Comparison of ENCODE assay signal across 9 cellular contexts in the genomic region with DNA sequence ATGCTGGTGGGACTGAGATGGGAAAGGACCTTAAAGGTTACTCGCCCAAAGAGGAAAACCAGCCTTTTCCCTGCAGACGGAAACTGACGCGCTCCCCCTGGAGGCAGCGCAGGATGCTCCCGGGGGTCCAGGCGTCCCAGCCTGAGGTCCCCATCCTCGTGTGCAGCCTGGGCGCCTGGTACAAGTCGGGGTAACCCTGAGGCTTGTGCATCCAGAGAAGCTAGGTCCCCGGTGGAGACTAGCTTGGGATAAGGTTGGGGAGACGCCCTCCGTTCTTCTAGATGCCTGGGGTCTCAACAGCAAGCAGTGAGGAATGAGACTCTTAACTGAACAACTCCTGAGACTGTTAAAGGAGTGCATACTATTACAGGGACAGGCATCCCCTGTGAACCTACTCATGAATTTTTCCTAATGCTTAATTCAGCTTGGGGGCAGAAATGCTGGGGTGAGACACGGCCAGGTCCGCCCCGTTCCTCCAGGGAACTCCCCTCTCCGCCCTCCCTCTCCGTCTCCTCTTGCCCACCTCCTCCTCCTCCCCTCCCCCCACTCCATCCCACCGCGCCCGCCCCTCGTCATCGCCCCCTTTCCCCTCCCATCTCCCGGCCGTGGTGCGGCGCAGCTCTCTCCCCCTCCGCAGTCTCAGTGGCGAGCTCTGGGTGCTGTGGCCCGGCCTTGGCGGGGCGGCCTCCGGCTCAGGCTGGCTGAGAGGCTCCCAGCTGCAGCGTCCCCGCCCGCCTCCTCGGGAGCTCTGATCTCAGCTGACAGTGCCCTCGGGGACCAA. TPM values are rescaled to one million over a fixed set of nuclear protein-coding genes. Genes with fewer than 3 reads are reported as not detected.
DNase-seq lines count a peak whose midpoint lies in the region; ATAC-seq and TF ChIP-seq lines count a peak whose summit lies in the region.
"Had no signal": no experiment of that assay in that cellular context is flagged by ENCODE, and none has a peak within 500 bp of the region (broad histone marks: within the 10 kb centered on the region; RNA-seq: fewer than 3 reads in every experiment).

A gene with protein sequence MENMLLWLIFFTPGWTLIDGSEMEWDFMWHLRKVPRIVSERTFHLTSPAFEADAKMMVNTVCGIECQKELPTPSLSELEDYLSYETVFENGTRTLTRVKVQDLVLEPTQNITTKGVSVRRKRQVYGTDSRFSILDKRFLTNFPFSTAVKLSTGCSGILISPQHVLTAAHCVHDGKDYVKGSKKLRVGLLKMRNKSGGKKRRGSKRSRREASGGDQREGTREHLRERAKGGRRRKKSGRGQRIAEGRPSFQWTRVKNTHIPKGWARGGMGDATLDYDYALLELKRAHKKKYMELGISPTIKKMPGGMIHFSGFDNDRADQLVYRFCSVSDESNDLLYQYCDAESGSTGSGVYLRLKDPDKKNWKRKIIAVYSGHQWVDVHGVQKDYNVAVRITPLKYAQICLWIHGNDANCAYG (plus strand): TSS at position 634 of the 781 bp plus-strand sequence. CDS start 10,908 bp downstream, outside the sequence.

- peak within 1 kb of the TSS in 1 of 3 donors; percentile 41 for H3K9ac ChIP-seq in skeletal muscle tissue (ENCODE audit: low read depth in 1 of 3, low read length in 3 of 3)
- H3K9ac ChIP-seq: BLaER1 treated with 17β-estradiol and CSF1 and Interleukin-3, amounts not matched to agents 10 nM and 100 nM had no signal

- no peaks in the 10 kb centered on the region for H3K9me3 Mint-ChIP-seq in MCF 10A (ENCODE audit: unreplicated experiment)

- intact Hi-C loops in MCF 10A (cut with micrococcal nuclease), result loop anchor here (1.0 to 5.0 kb wide), 2 partner anchors 80 to 94 kb away; a partner anchor contains a TSS

- peak within 1 kb of the TSS; percentile 73 for H3K4me3 Mint-ChIP-seq in MCF 10A (ENCODE audit: unreplicated experiment)

- H3K27ac Mint-ChIP-seq in MCF 10A (ENCODE audit: low read depth, unreplicated experiment), result no peak within 1 kb of the TSS

- TF ChIP-seq CTCF in MCF 10A (IDR thresholded peaks at IDR 0.05; ENCODE audit: unreplicated experiment), result peak; percentile 74

- no peaks in the 10 kb centered on the region for H3K9me3 ChIP-seq in skeletal muscle tissue (ENCODE audit: control insufficient read depth in 3 of 3, low read length in 3 of 3)
- H3K9me3 ChIP-seq: BLaER1 treated with 17β-estradiol and CSF1 and Interleukin-3, amounts not matched to agents 10 nM and 100 nM had no signal

- H3K27ac ChIP-seq in skeletal muscle tissue (ENCODE audit: low read depth, low read length), result no peak within 1 kb of the TSS
- H3K27ac ChIP-seq: BLaER1 treated with 17β-estradiol and CSF1 and Interleukin-3, amounts not matched to agents 10 nM and 100 nM had no signal

- no peaks in the 10 kb centered on the region for H3K27me3 ChIP-seq in skeletal muscle tissue (ENCODE audit: control insufficient read depth in 3 of 3, insufficient read depth in 3 of 3, low read length in 3 of 3)

- peaks cover 6% of the 10 kb centered on the region for H3K4me1 Mint-ChIP-seq in MCF 10A (ENCODE audit: insufficient read depth, unreplicated experiment)

- no peaks in the 10 kb centered on the region for H3K27me3 Mint-ChIP-seq in MCF 10A (ENCODE audit: insufficient read depth, unreplicated experiment)

- peak within 1 kb of the TSS; percentile 57 to 63 (median 63) for H3K4me3 ChIP-seq in skeletal muscle tissue (ENCODE audit: low read length in 3 of 3)
- H3K4me3 ChIP-seq: BLaER1 treated with 17β-estradiol and CSF1 and Interleukin-3, amounts not matched to agents 10 nM and 100 nM had no signal

- H3K4me1 ChIP-seq in skeletal muscle tissue (ENCODE audit: control insufficient read depth in 3 of 3, insufficient read depth in 3 of 3, low read length in 3 of 3), result peaks cover 0 to 6% (median 4%) of the 10 kb centered on the region in 3 donors

- DNase-seq in NCI-H1436 (lab: John Stamatoyannopoulos, UW) (peak; percentile 9), NCI-H1436 treated with DMSO at 0.1 percent for 48 hours (lab: John Stamatoyannopoulos, UW) (no peak), NOMO-1 treated with dmso at 0.1 percent for 144 hours (lab: John Stamatoyannopoulos, UW; ENCODE audit: unreplicated experiment) (peak; percentile 4), MCF 10A (ENCODE audit: unreplicated experiment) (peak; percentile 61), iPS-NIHi7 (ENCODE audit: extremely low spot score) (peak; percentile 81), NCI-H2029 treated with DMSO at 0.1 percent for 48 hours (lab: John Stamatoyannopoulos, UW) (no peak)

- no TSS peak for BruUV-seq in MCF 10A (replicated peaks; lab: Mats Ljungman, UMichigan)

- peak; percentile 48 for ATAC-seq in HG02678 (IDR thresholded peaks at IDR 0.05; ENCODE audit: unreplicated experiment)

- H3K36me3 ChIP-seq in skeletal muscle tissue (ENCODE audit: control insufficient read depth in 3 of 3, insufficient read depth in 3 of 3, low read length in 3 of 3), result no peaks in the 10 kb centered on the region
- H3K36me3 ChIP-seq: BLaER1 treated with 17β-estradiol and CSF1 and Interleukin-3, amounts not matched to agents 10 nM and 100 nM had no signal

- H3K36me3 Mint-ChIP-seq in MCF 10A (ENCODE audit: insufficient read depth, unreplicated experiment), result no peaks in the 10 kb centered on the region

- CTCF ChIA-PET in MCF 10A (lab: Yijun Ruan, JAX), result interaction anchor here (0.6 to 8.1 kb wide), 51 partner anchors 7 to 446 kb away, joined by 3 to 397 read pairs (median 4); a partner anchor contains a TSS

- POLR2A ChIA-PET in MCF 10A (lab: Yijun Ruan, JAX), result interaction anchor here (0.7 to 1.6 kb wide), 8 partner anchors 9 to 445 kb away, joined by 3 to 12 read pairs (median 4); a partner anchor contains a TSS

RNA-seq across cellular contexts. Expression of the gene that starts here (rescaled TPM):
- total RNA-seq in MCF 10A (2022) (not detected in 2 replicates), skeletal muscle tissue (29.7 TPM)

Comparison
In these comparisons a context has a peak if more than half of its experiments do, and no peak if none do; other contexts are left out.
1. RNA of the gene that starts here (total RNA-seq): 29.7 TPM in skeletal muscle tissue (single experiment); not detected in MCF 10A; every median in the first group is over 10 times any median in the second.
2. DNase-seq: peak in NCI-H1436 (single experiment), NOMO-1 treated with dmso at 0.1 percent for 144 hours (single experiment) and iPS-NIHi7 (single experiment); none in NCI-H1436 treated with DMSO at 0.1 percent for 48 hours (single experiment) and NCI-H2029 treated with DMSO at 0.1 percent for 48 hours (single experiment).
3. Peak in DNase-seq in MCF 10A; RNA of the gene not detected or under 1 TPM.